ENCODE assay signal across 2 cellular contexts in the genomic region with DNA sequence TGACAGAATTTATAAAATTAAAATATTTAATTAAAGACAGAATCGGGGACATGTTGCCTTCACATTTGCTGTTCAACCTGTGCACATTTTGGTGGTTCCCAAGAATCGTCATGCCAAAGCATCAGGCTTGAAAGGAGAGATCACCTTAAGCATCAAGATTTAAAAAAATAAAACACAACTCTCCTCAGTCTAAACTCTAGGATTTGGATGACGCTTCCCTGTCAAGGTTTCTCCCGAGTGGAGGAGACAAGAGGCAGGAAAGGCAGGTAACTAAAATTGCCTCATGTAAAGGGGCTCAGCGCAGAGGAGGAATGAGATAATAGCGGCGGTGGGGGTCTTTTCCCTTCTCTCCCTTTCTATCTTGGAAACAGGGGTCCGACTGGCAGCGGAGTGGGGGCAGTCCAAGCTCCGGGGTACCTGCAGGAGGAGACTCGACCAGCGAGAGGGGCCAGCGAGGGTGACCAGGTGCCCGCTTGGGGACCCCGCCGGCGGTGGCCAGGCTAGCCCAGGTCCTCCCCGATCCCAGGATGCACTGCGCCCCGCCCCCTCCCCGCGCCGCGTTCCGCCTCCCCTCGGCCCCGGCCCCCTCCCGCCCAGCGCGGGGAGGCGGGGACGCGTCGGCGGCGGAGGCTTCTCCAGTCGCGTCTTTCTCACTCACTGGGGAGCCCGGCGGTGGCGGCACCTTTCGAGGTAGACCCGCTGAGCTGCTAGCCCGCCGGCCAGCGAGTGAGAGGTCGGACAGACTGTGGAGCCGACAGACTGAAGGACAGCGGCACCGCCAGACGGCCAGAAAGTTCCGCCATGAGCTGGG.
A peak's percentile ranks its signal among the peaks of the same experiment; 100 is the strongest.
TF ChIP-seq lines count a peak whose summit lies in the region.

A gene (plus strand): TSS at position 638 of the 811 bp plus-strand sequence. CDS start 164 bp downstream, at position 802.

TF ChIP-seq in HCT116, 20 proteins besides CTCF, POLR2A, EP300 and RAD21:
- TF ChIP-seq, protein P1, sequence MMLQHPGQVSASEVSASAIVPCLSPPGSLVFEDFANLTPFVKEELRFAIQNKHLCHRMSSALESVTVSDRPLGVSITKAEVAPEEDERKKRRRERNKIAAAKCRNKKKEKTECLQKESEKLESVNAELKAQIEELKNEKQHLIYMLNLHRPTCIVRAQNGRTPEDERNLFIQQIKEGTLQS (IDR thresholded peaks at IDR 0.05): no peak
- TF ChIP-seq EZH2 (IDR thresholded peaks at IDR 0.05) (no peak), ZNF274 (IDR thresholded peaks at IDR 0.05; ENCODE audit: low read depth, low read length) (no peak), EGR1 (IDR thresholded peaks at IDR 0.05; ENCODE audit: low read depth) (0 out of 2 replicates have a peak, but pooled peaks have one; percentile 46), EZH2phosphoT487 (IDR thresholded peaks at IDR 0.05; ENCODE audit: borderline replicate concordance) (no peak), TCF7L2 (IDR thresholded peaks at IDR 0.05; ENCODE audit: borderline replicate concordance, extremely low read depth, insufficient read depth, insufficient read length) (peak; percentile 30), SP1 (IDR thresholded peaks at IDR 0.05; ENCODE audit: low read depth) (peak; percentile 5; the same call in 1 of the 2 replicates), CEBPB (IDR thresholded peaks at IDR 0.05; ENCODE audit: low read depth) (no peak), SIN3A (IDR thresholded peaks at IDR 0.05; ENCODE audit: low read depth) (no peak; the same call in 1 of the 2 replicates), JUND (IDR thresholded peaks at IDR 0.05) (no peak), CBX3 (IDR thresholded peaks at IDR 0.05; ENCODE audit: low read depth) (peak; percentile 58; the same call in 1 of the 2 replicates), FOSL1 (IDR thresholded peaks at IDR 0.05; ENCODE audit: low read depth) (no peak), YY1 (IDR thresholded peaks at IDR 0.05; ENCODE audit: extremely low read depth, insufficient replicate concordance, low read depth, low read length) (peak; percentile 11), POLR2AphosphoS5 (IDR thresholded peaks at IDR 0.05; ENCODE audit: low read depth, low read length) (peak; percentile 78), ZFX (IDR thresholded peaks at IDR 0.05) (no peak)
- TF ChIP-seq, protein P2, sequence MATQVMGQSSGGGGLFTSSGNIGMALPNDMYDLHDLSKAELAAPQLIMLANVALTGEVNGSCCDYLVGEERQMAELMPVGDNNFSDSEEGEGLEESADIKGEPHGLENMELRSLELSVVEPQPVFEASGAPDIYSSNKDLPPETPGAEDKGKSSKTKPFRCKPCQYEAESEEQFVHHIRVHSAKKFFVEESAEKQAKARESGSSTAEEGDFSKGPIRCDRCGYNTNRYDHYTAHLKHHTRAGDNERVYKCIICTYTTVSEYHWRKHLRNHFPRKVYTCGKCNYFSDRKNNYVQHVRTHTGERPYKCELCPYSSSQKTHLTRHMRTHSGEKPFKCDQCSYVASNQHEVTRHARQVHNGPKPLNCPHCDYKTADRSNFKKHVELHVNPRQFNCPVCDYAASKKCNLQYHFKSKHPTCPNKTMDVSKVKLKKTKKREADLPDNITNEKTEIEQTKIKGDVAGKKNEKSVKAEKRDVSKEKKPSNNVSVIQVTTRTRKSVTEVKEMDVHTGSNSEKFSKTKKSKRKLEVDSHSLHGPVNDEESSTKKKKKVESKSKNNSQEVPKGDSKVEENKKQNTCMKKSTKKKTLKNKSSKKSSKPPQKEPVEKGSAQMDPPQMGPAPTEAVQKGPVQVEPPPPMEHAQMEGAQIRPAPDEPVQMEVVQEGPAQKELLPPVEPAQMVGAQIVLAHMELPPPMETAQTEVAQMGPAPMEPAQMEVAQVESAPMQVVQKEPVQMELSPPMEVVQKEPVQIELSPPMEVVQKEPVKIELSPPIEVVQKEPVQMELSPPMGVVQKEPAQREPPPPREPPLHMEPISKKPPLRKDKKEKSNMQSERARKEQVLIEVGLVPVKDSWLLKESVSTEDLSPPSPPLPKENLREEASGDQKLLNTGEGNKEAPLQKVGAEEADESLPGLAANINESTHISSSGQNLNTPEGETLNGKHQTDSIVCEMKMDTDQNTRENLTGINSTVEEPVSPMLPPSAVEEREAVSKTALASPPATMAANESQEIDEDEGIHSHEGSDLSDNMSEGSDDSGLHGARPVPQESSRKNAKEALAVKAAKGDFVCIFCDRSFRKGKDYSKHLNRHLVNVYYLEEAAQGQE (IDR thresholded peaks at IDR 0.05; ENCODE audit: low read depth): no peak
- TF ChIP-seq, protein P3, sequence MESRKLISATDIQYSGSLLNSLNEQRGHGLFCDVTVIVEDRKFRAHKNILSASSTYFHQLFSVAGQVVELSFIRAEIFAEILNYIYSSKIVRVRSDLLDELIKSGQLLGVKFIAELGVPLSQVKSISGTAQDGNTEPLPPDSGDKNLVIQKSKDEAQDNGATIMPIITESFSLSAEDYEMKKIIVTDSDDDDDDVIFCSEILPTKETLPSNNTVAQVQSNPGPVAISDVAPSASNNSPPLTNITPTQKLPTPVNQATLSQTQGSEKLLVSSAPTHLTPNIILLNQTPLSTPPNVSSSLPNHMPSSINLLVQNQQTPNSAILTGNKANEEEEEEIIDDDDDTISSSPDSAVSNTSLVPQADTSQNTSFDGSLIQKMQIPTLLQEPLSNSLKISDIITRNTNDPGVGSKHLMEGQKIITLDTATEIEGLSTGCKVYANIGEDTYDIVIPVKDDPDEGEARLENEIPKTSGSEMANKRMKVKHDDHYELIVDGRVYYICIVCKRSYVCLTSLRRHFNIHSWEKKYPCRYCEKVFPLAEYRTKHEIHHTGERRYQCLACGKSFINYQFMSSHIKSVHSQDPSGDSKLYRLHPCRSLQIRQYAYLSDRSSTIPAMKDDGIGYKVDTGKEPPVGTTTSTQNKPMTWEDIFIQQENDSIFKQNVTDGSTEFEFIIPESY (IDR thresholded peaks at IDR 0.05; ENCODE audit: extremely low read depth, insufficient replicate concordance, low read length): no peak
- TF ChIP-seq, protein P4, sequence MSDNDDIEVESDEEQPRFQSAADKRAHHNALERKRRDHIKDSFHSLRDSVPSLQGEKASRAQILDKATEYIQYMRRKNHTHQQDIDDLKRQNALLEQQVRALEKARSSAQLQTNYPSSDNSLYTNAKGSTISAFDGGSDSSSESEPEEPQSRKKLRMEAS (IDR thresholded peaks at IDR 0.05): no peak; the same call in none of the 2 replicates

TF ChIP-seq in endothelial cell of umbilical vein, 7 proteins besides CTCF, POLR2A, EP300 and RAD21:
- TF ChIP-seq MYC (IDR thresholded peaks at IDR 0.05; ENCODE audit: low read depth, low read length): no peak
- TF ChIP-seq POLR2AphosphoS5 (IDR thresholded peaks at IDR 0.05; ENCODE audit: insufficient read depth, low read depth, low read length): peak; percentile 64
- no peak for TF ChIP-seq JUN (IDR thresholded peaks at IDR 0.05; ENCODE audit: borderline replicate concordance, insufficient read depth, insufficient read length, low read depth)
- TF ChIP-seq EZH2 (IDR thresholded peaks at IDR 0.05; ENCODE audit: borderline replicate concordance, low read depth, low read length, severe bottlenecking): no peak
- TF ChIP-seq, protein P4 (IDR thresholded peaks at IDR 0.05; ENCODE audit: insufficient read depth, insufficient read length): no peak
